ENCODE assay signal across 12 cellular contexts in genomic region chr20:4812216-4812615, GRCh38. TPM values are rescaled to one million over a fixed set of nuclear protein-coding genes. Genes with fewer than 3 reads are reported as not detected.
A peak's percentile ranks its signal among the peaks of the same experiment; 100 is the strongest.
DNase-seq lines count a peak whose midpoint lies in the region; ATAC-seq, FAIRE-seq and TF ChIP-seq lines count a peak whose summit lies in the region.
"Had no signal": no experiment of that assay in that cellular context is flagged by ENCODE, and none has a peak within 500 bp of the region (broad histone marks: within the 10 kb centered on the region; RNA-seq: fewer than 3 reads in every experiment).

No MANE protein-coding gene starts in this region.

- TF ChIP-seq CTCF in activated B cell treated with CpG ODN at 0.5 μM for 24 hours (IDR thresholded peaks at IDR 0.05) (no peak), H1 (IDR thresholded peaks at IDR 0.05; ENCODE audit: control extremely low read depth in 1 of 3, insufficient read depth in 1 of 3, low read depth in 1 of 3, low read length in 3 of 3) (no peak)

- no peak overlapping the region for H4K8ac ChIP-seq in H1 (ENCODE audit: extremely low read depth, insufficient read depth, low read length)

- no peak overlapping the region for H3K4ac ChIP-seq in H1 (replicated peaks; ENCODE audit: insufficient read length, low read depth, low read length)

- H3K79me1 ChIP-seq in H1 (ENCODE audit: low read depth, low read length): no peaks in the 10 kb centered on the region; the same call in 1 of the 2 replicates

- no peak overlapping the region for H3K18ac ChIP-seq in H1 (ENCODE audit: extremely low read depth, low read length)

- H3K9me3 ChIP-seq in H1 (ENCODE audit: insufficient read depth in 2 of 2, low read depth in 1 of 2, low read length in 1 of 2) (no peaks in the 10 kb centered on the region), MG63 (no peaks in the 10 kb centered on the region)
- H3K9me3 ChIP-seq: ovary had no signal

- H3K27me3 ChIP-seq in H1 (replicated peaks in 1 of 4; ENCODE audit: control insufficient read depth in 3 of 4, extremely low read depth in 1 of 4, insufficient read depth in 3 of 4, low read length in 3 of 4) (no peaks in the 10 kb centered on the region), MG63 (no peaks in the 10 kb centered on the region)
- H3K27me3 ChIP-seq: ovary had no signal

- H3K14ac ChIP-seq in H1 (ENCODE audit: insufficient read length): no peak overlapping the region

- H2BK120ac ChIP-seq in H1 (replicated peaks; ENCODE audit: low read depth, low read length): no peak overlapping the region

- WGBS in H1 (ENCODE audit: extremely low coverage in 1 of 2, insufficient coverage in 1 of 2, insufficient read length in 1 of 2, insufficient replicate concordance in 2 of 2, low coverage in 1 of 2, low lambda C conversion rate in 2 of 2, missing lambda C conversion rate in 1 of 2), 2 experiments: 85% methylated on average over 6 of the region's 6 CpGs; no CpG with 5 or more reads in 1 of the 2 experiments

- H3K9me3 Mint-ChIP-seq in activated CD4-positive, alpha-beta T cell treated with anti-CD3 and anti-CD28 coated beads for 36 hours (ENCODE audit: low read depth): no peaks in the 10 kb centered on the region
- no peaks in the 10 kb centered on the region for H3K9me3 Mint-ChIP-seq in activated B cell treated with CpG ODN at 0.5 μM for 24 hours

- H2BK5ac ChIP-seq in H1 (ENCODE audit: low read depth, low read length): no peak overlapping the region

- no peak overlapping the region for H3K4me3 ChIP-seq in H1 (ENCODE audit: extremely low read depth in 1 of 4, insufficient read depth in 2 of 4, low read depth in 3 of 4, low read length in 4 of 4)
- no peak overlapping the region for H3K4me3 ChIP-seq in MG63
- H3K4me3 ChIP-seq: ovary had no signal

- no peak overlapping the region for H4K91ac ChIP-seq in H1 (replicated peaks; ENCODE audit: insufficient read length, low read length)

- H4K5ac ChIP-seq in H1 (ENCODE audit: insufficient read length, low read depth, low read length): no peak overlapping the region

- no peak overlapping the region for H3K23ac ChIP-seq in H1 (ENCODE audit: insufficient read length)

- CTCF ChIA-PET in activated CD4-positive, alpha-beta T cell treated with anti-CD3 and anti-CD28 coated beads for 36 hours (lab: Charles Lee): interaction anchor here (0.5 to 4.3 kb wide), 5 partner anchors 17 to 362 kb away, joined by 3 to 17 read pairs (median 4); no protein-coding TSS in a partner anchor
- CTCF ChIA-PET in activated B cell treated with CpG ODN at 0.5 μM for 24 hours (lab: Charles Lee): interaction anchor here (0.6 to 1.3 kb wide), 3 partner anchors 21 to 138 kb away, joined by 3 to 4 read pairs (median 3); no protein-coding TSS in a partner anchor
- CTCF ChIA-PET in H1 (lab: Charles Lee; ENCODE audit: partially characterized antibody): interaction anchor here (0.5 to 0.9 kb wide), 2 partner anchors 32 to 126 kb away, joined by 3 read pairs; no protein-coding TSS in a partner anchor

- TF ChIP-seq EP300 in H1 (IDR thresholded peaks at IDR 0.05; ENCODE audit: borderline replicate concordance in 1 of 2, low read depth in 2 of 2, low read length in 2 of 2): no peak

- no peak for TF ChIP-seq RAD21 in H1 (IDR thresholded peaks at IDR 0.05 in 1 of 2, conservative IDR thresholded peaks at IDR 0.05 in 1 of 2; ENCODE audit: low read depth in 2 of 2, low read length in 2 of 2)

- H3K4me2 ChIP-seq in H1 (ENCODE audit: insufficient read depth in 1 of 2, low read depth in 2 of 2, low read length in 2 of 2): no peak overlapping the region

- H3K79me2 ChIP-seq in H1 (ENCODE audit: control insufficient read depth in 1 of 2, insufficient read depth in 2 of 2, low read length in 2 of 2): no peaks in the 10 kb centered on the region

- peaks cover 0 to 2% of the 10 kb centered on the region in 2 experiments for H4K20me1 ChIP-seq in H1 (replicated peaks in 1 of 2; ENCODE audit: control insufficient read depth in 1 of 2, insufficient read depth in 2 of 2, low read length in 2 of 2)

- H3K27me3 Mint-ChIP-seq in activated CD4-positive, alpha-beta T cell treated with anti-CD3 and anti-CD28 coated beads for 36 hours: no peaks in the 10 kb centered on the region
- H3K27me3 Mint-ChIP-seq in activated B cell treated with CpG ODN at 0.5 μM for 24 hours: no peaks in the 10 kb centered on the region

- POLR2A ChIA-PET in activated CD4-positive, alpha-beta T cell treated with anti-CD3 and anti-CD28 coated beads for 36 hours (lab: Charles Lee): no interaction called here
- POLR2A ChIA-PET in activated B cell treated with CpG ODN at 0.5 μM for 24 hours (lab: Charles Lee): interaction anchor here (0.7 to 5.2 kb wide), 18 partner anchors 12 to 373 kb away, joined by 3 to 44 read pairs (median 8); partner anchors contain the start of genes CDS2 and PCNA
- POLR2A ChIA-PET in H1 (lab: Charles Lee; ENCODE audit: partially characterized antibody): no interaction called here

- H2AFZ ChIP-seq in H1 (ENCODE audit: low read length): no peak overlapping the region

- H3K4me1 Mint-ChIP-seq in activated CD4-positive, alpha-beta T cell treated with anti-CD3 and anti-CD28 coated beads for 36 hours: peaks cover 73% of the 10 kb centered on the region
- peaks cover 99% of the 10 kb centered on the region for H3K4me1 Mint-ChIP-seq in activated B cell treated with CpG ODN at 0.5 μM for 24 hours

- intact Hi-C loops in activated CD4-positive, alpha-beta T cell treated with anti-CD3 and anti-CD28 coated beads for 36 hours (cut with DNase I, micrococcal nuclease): loop anchor here in 1 of 2 experiments (5.0 kb wide), 1 partner anchor 315 kb away; the partner anchor contains the start of gene CDS2
- intact Hi-C loops in activated B cell treated with CpG ODN at 0.5 μM for 24 hours (cut with micrococcal nuclease): loop anchor here (2.0 to 5.0 kb wide), 3 partner anchors 13 to 1140 kb away; partner anchors contain the start of genes MCM8 and TRMT6

- H3K9ac ChIP-seq in H1 (replicated peaks in 1 of 4; ENCODE audit: extremely low read depth in 1 of 4, low read depth in 3 of 4, low read length in 3 of 4): no peak overlapping the region

- no peak overlapping the region for H2BK20ac ChIP-seq in H1 (ENCODE audit: low read length)

- no peaks in the 10 kb centered on the region; the same call in 1 of the 2 replicates for H3K23me2 ChIP-seq in H1 (ENCODE audit: low read depth, low read length)

- H2BK12ac ChIP-seq in H1 (ENCODE audit: low read depth, low read length): no peak overlapping the region

- no peak overlapping the region for H2BK15ac ChIP-seq in H1 (ENCODE audit: low read length)

- no peak for TF ChIP-seq POLR2A in H1 (IDR thresholded peaks at IDR 0.05; ENCODE audit: control extremely low read depth in 1 of 2, low read depth in 2 of 2, low read length in 2 of 2)

- peak; percentile 45 for DNase-seq in activated CD4-positive, alpha-beta T cell treated with anti-CD3 and anti-CD28 coated beads for 36 hours
- DNase-seq in activated CD4-positive, alpha-beta T cell treated with anti-CD3 and anti-CD28 coated beads for 1 hour: no peak
- DNase-seq in activated B cell treated with CpG ODN at 0.5 μM for 24 hours (no peak), H1 (ENCODE audit: low read depth in 1 of 2, low spot score in 2 of 2) (no peak), MG63 (no peak), cortex of kidney (lab: John Stamatoyannopoulos, UW) (no peak), NCI-H187 treated with DMSO at 0.1 percent for 48 hours (lab: John Stamatoyannopoulos, UW) (no peak)
- DNase-seq in stimulated activated naive CD8-positive, alpha-beta T cell treated with anti-CD3 and anti-CD28 coated beads, Interleukin-15, Interleukin-2, amounts not matched to agents 100 U/mL and 50 U/mL, for 24 hours: peak; percentile 33
- DNase-seq: NCI-H2171, ovary had no signal

- H2AK5ac ChIP-seq in H1 (ENCODE audit: low read depth, low read length): 0 out of 2 replicates have a peak overlapping the region, but pooled peaks have one; percentile 53

- peaks cover 38% of the 10 kb centered on the region for H3K36me3 Mint-ChIP-seq in activated CD4-positive, alpha-beta T cell treated with anti-CD3 and anti-CD28 coated beads for 36 hours (ENCODE audit: low read depth)
- H3K36me3 Mint-ChIP-seq in activated B cell treated with CpG ODN at 0.5 μM for 24 hours (ENCODE audit: low read depth): peaks cover 64% of the 10 kb centered on the region

- H3K4me3 Mint-ChIP-seq in activated CD4-positive, alpha-beta T cell treated with anti-CD3 and anti-CD28 coated beads for 36 hours: peak overlapping the region; percentile 96
- peak overlapping the region; percentile 89 for H3K4me3 Mint-ChIP-seq in activated B cell treated with CpG ODN at 0.5 μM for 24 hours
- H3K4me3 Mint-ChIP-seq: type B pancreatic cell had no signal

- ATAC-seq in activated CD4-positive, alpha-beta T cell treated with anti-CD3 and anti-CD28 coated beads for 36 hours: no peak
- ATAC-seq in activated B cell treated with CpG ODN at 0.5 μM for 24 hours (ENCODE audit: low read depth): no peak
- no peak for ATAC-seq in stimulated activated naive CD8-positive, alpha-beta T cell treated with anti-CD3 and anti-CD28 coated beads, Interleukin-15, Interleukin-2, amounts not matched to agents 100 U/mL and 50 U/mL, for 24 hours

- H3K4me1 ChIP-seq in H1 (replicated peaks in 1 of 4; ENCODE audit: control insufficient read depth in 3 of 4, insufficient read depth in 4 of 4, low read length in 3 of 4): peaks cover 0 to 7% (median 4%) of the 10 kb centered on the region in 4 experiments; a peak in 5 of 7 replicates

- no peak overlapping the region for H3K27ac ChIP-seq in H1 (ENCODE audit: low read depth, low read length)
- H3K27ac ChIP-seq: ovary, VCaP had no signal

- no peak for FAIRE-seq in H1 (lab: Jason Lieb, UNC)

- peak overlapping the region; percentile 100 for H3K27ac Mint-ChIP-seq in activated CD4-positive, alpha-beta T cell treated with anti-CD3 and anti-CD28 coated beads for 36 hours
- peak overlapping the region; percentile 99 for H3K27ac Mint-ChIP-seq in activated B cell treated with CpG ODN at 0.5 μM for 24 hours
- H3K27ac Mint-ChIP-seq: type B pancreatic cell had no signal

- H3K36me3 ChIP-seq in H1 (ENCODE audit: control insufficient read depth in 2 of 4, insufficient read depth in 4 of 4, low read length in 3 of 4): no peaks in the 10 kb centered on the region; a peak in 1 of 8 replicates
- no peaks in the 10 kb centered on the region for H3K36me3 ChIP-seq in MG63
- H3K36me3 ChIP-seq: ovary had no signal

- no peak overlapping the region for H3K56ac ChIP-seq in H1 (replicated peaks; ENCODE audit: insufficient read length, low read depth, low read length)

RNA-seq across cellular contexts. Expression of gene RASSF2, which starts 11.2 kb away (rescaled TPM):
- 10 to 100 TPM; 49.1 to 53.7 TPM for total RNA-seq in activated CD4-positive, alpha-beta T cell treated with anti-CD3 and anti-CD28 coated beads for 36 hours
- total RNA-seq in activated B cell treated with CpG ODN at 0.5 μM for 24 hours: 202 and 217 TPM in 2 replicates
- 9.0 and 9.5 TPM in 2 replicates for total RNA-seq in H1 (2021; fragmentation: NEBNext Ultra II Directional; extraction: Animal tissue kit (Norgen Biotek cat#: 25700))
- polyA plus RNA-seq in H1 (2011; rRNA removed): 4.1 and 4.9 TPM in 2 replicates
- polyA plus RNA-seq in H1 (2011; cell fraction: cytosol; rRNA removed): 5.0 TPM
- 4.7 TPM for polyA plus RNA-seq in H1 (2011; cell fraction: nucleus; rRNA removed)
- polyA plus RNA-seq in H1 (2012, experiment 1 of 2): 5.3 to 7.8 TPM (median 6.5 TPM) in 4 replicates
- 2.8 TPM for polyA plus RNA-seq in H1 (2012, experiment 2 of 2)
- polyA plus RNA-seq in H1 (2013, experiment 1 of 2): 4.9 TPM
- polyA plus RNA-seq in H1 (2013, experiment 2 of 2): 5.5 TPM
- 8.7 and 12.3 TPM in 2 replicates for polyA minus RNA-seq in H1 (2011; rRNA and poly(A)+ RNA removed)
- polyA minus RNA-seq in H1 (2011; cell fraction: cytosol; rRNA and poly(A)+ RNA removed): 5.4 TPM
- 5.3 TPM for polyA minus RNA-seq in H1 (2011; cell fraction: nucleus; rRNA and poly(A)+ RNA removed)
- 6.2 and 6.3 TPM in 2 replicates for total RNA-seq in MG63 (2014; rRNA removed; shearing (Covaris generic); ENCODE audit: low replicate concordance)

Comparison
In these comparisons a context has a peak if more than half of its experiments do, and no peak if none do; other contexts are left out.
1. DNase-seq: peak in activated CD4-positive, alpha-beta T cell treated with anti-CD3 and anti-CD28 coated beads for 36 hours (single experiment) and stimulated activated naive CD8-positive, alpha-beta T cell treated with anti-CD3 and anti-CD28 coated beads, Interleukin-15, Interleukin-2, amounts not matched to agents 100 U/mL and 50 U/mL, for 24 hours (single experiment); none in activated CD4-positive, alpha-beta T cell treated with anti-CD3 and anti-CD28 coated beads for 1 hour (single experiment), activated B cell treated with CpG ODN at 0.5 μM for 24 hours (single experiment), H1 (0 of 2), MG63 (single experiment), cortex of kidney (single experiment) and NCI-H187 treated with DMSO at 0.1 percent for 48 hours (single experiment).